18 cellular contexts compared by ENCODE assay signal in the genomic region with DNA sequence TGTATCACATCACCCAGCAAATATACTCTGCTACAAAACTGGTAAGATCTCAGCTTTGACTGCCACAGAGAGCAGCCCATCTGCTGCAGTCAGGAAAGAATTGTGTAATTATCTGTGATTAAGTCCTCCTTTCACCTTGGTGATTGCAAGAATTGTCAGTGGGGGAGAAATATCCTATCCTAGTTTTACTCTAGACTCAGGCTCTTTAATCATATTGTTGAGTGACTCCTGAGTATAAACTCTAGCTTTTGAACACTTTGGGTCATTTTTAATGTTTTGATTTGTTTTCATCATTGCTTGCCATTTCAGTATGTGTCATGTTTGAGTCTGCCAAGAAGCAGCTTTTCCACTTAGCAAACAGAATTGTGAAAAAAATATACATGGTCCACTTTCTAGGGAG. TPM values are rescaled to one million over a fixed set of nuclear protein-coding genes. Genes with fewer than 3 reads are reported as not detected.
A peak's percentile ranks its signal among the peaks of the same experiment; 100 is the strongest.
DNase-seq lines count a peak whose midpoint lies in the region; ATAC-seq and TF ChIP-seq lines count a peak whose summit lies in the region.
"Had no signal": no experiment of that assay in that cellular context is flagged by ENCODE, and none has a peak within 500 bp of the region (broad histone marks: within the 10 kb centered on the region; RNA-seq: fewer than 3 reads in every experiment).

No MANE protein-coding gene starts in this region.

- peaks cover 14% of the 10 kb centered on the region for H3K4me1 ChIP-seq in ACC112 (ENCODE audit: control insufficient read depth, insufficient read depth, low read length, unreplicated experiment)
- H3K4me1 ChIP-seq in MM.1S (ENCODE audit: low read length) = peaks cover 4% of the 10 kb centered on the region; the same call in 1 of the 2 replicates
- H3K4me1 ChIP-seq: psoas muscle had no signal

- no peak overlapping the region for H3K27ac Mint-ChIP-seq in T-helper 17 cell
- H3K27ac Mint-ChIP-seq: B cell had no signal

- intact Hi-C loops in lower leg skin (cut with DNase I; ENCODE audit: low total_unique reads) = no loop called here

- H3K4me3 ChIP-seq in ACC112 (ENCODE audit: low read depth, low read length) (no peak overlapping the region), MM.1S (ENCODE audit: low read length) (no peak overlapping the region), lower leg skin (ENCODE audit: low read depth, poor library complexity, severe bottlenecking) (no peak overlapping the region)
- H3K4me3 ChIP-seq: psoas muscle had no signal

- no peak for ATAC-seq in T-helper 17 cell
- ATAC-seq: esophagus mucosa, left ventricle myocardium superior, psoas muscle had no signal

- DNase-seq in DMS 273 (lab: John Stamatoyannopoulos, UW; ENCODE audit: unreplicated experiment) (peak; percentile 14), NCI-H82 (lab: John Stamatoyannopoulos, UW) (peak; percentile 42), fibroblast of the conjunctiva (ENCODE audit: low read depth) (peak; percentile 21), NAMALWA (ENCODE audit: low spot score) (no peak), T-helper 17 cell (no peak), MM.1S (no peak), lower leg skin (ENCODE audit: low spot score in 2 of 2) (no peak)
- DNase-seq: activated gamma-delta T cell; aorta; DMS53; left ventricle myocardium superior; NCI-H187 treated with DMSO at 0.1 percent for 48 hours; psoas muscle; stimulated activated CD4-positive, alpha-beta T cell treated with anti-CD3 and anti-CD28 coated beads, Interleukin-15, amount 100 ng/mL, for 24 hours; T-helper 1 cell had no signal

- H3K4me2 ChIP-seq in MM.1S (ENCODE audit: low read depth, low read length) = no peak overlapping the region

- 0 out of 2 replicates have a peak, but pooled peaks cover 9% of the 10 kb centered on the region for H3K36me3 ChIP-seq in ACC112 (ENCODE audit: insufficient read depth, low read length)
- no peaks in the 10 kb centered on the region for H3K36me3 ChIP-seq in MM.1S (replicated peaks; ENCODE audit: insufficient read depth, low read length)

- H2AFZ ChIP-seq in ACC112 (ENCODE audit: low read length, unreplicated experiment) = peak overlapping the region; percentile 27
- H2AFZ ChIP-seq in MM.1S (ENCODE audit: low read length) = no peak overlapping the region

- no peak overlapping the region for H3K9ac ChIP-seq in MM.1S (ENCODE audit: low read length)

- H3K9me3 ChIP-seq in T-helper 17 cell (ENCODE audit: control insufficient read depth, low read length, poor library complexity, severe bottlenecking) (no peaks in the 10 kb centered on the region), MM.1S (replicated peaks; ENCODE audit: insufficient read depth, low read length) (no peaks in the 10 kb centered on the region)
- H3K9me3 ChIP-seq: psoas muscle had no signal

- no peak overlapping the region for H3K4me3 Mint-ChIP-seq in T-helper 17 cell
- H3K4me3 Mint-ChIP-seq: B cell had no signal

- no peaks in the 10 kb centered on the region for H3K27me3 ChIP-seq in ACC112 (ENCODE audit: insufficient read depth, low read length)
- no peaks in the 10 kb centered on the region for H3K27me3 ChIP-seq in MM.1S (replicated peaks; ENCODE audit: insufficient read depth, low read length)

- peaks cover 4% of the 10 kb centered on the region for H3K27me3 Mint-ChIP-seq in T-helper 17 cell
- H3K27me3 Mint-ChIP-seq: B cell had no signal

- no peaks in the 10 kb centered on the region for H3K4me1 Mint-ChIP-seq in T-helper 17 cell
- H3K4me1 Mint-ChIP-seq: B cell had no signal

- no peak for TF ChIP-seq POLR2A in lower leg skin (IDR thresholded peaks at IDR 0.05)

- H3K27ac ChIP-seq in ACC112 (ENCODE audit: low read depth, low read length) (peak overlapping the region; percentile 26; the same call in 1 of the 2 replicates), MM.1S (ENCODE audit: low read length) (no peak overlapping the region)
- H3K27ac ChIP-seq: psoas muscle had no signal

- H3K36me3 Mint-ChIP-seq in T-helper 17 cell (ENCODE audit: low read depth) = peaks cover 2% of the 10 kb centered on the region

- H3F3A ChIP-seq in MM.1S (ENCODE audit: insufficient read depth, low read length) = no peaks in the 10 kb centered on the region

- H3K79me2 ChIP-seq in ACC112 (ENCODE audit: control insufficient read depth, insufficient read depth, low read length, unreplicated experiment) (no peaks in the 10 kb centered on the region), MM.1S (ENCODE audit: low read length) (no peaks in the 10 kb centered on the region)

- TF ChIP-seq CTCF in MM.1S (IDR thresholded peaks at IDR 0.05; ENCODE audit: low read length) = no peak
- no peak for TF ChIP-seq CTCF in lower leg skin (IDR thresholded peaks at IDR 0.05)

- H3K9me2 ChIP-seq in MM.1S (replicated peaks; ENCODE audit: insufficient read depth, low read length) = no peaks in the 10 kb centered on the region

- no peaks in the 10 kb centered on the region for H4K20me1 ChIP-seq in MM.1S (ENCODE audit: insufficient read depth, low read length)

RNA-seq across cellular contexts. Expression of gene VCAN, which starts 32.1 kb away (rescaled TPM):
- total RNA-seq in T-helper 17 cell (10 to 100 TPM in 1 of 2 donors, 1 to 10 TPM in 1; 8.0 to 34.2 TPM), lower leg skin (10 to 100 TPM; 21.2 to 44.1 (median 36.5) TPM)
- total RNA-seq: B cell had no signal

Comparison
In these comparisons a context has a peak if more than half of its experiments do, and no peak if none do; other contexts are left out.
1. DNase-seq: peak in DMS 273 (single experiment), NCI-H82 (single experiment) and fibroblast of the conjunctiva (single experiment); none in NAMALWA (single experiment), T-helper 17 cell (0 of 3), MM.1S (single experiment) and lower leg skin (0 of 2).